Comparison of ENCODE assay signal across 8 cellular contexts in the genomic region with DNA sequence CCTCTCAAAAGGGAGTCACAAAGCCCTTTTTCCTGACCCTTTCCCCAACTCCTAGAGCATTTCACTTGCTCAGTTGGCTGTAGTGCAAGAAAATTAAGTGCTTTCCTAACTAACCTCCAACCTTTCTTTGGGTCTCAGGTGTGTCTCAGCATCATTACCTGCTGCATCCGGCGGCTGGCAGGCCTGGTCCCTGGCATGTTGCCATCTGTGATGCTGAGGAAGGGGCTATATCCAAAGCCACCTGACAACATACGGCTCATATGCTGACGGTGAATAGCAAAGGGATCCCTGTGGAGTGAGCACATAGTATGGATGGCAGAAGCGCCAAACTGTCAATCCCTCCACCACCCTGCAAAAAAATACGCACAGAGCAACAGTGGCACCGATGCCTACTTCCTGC. TPM values are rescaled to one million over a fixed set of nuclear protein-coding genes. Genes with fewer than 3 reads are reported as not detected.
DNase-seq lines count a peak whose midpoint lies in the region; ATAC-seq, FAIRE-seq and TF ChIP-seq lines count a peak whose summit lies in the region.

No MANE protein-coding gene starts in this region.

- H3K4me2 ChIP-seq in A549 = peak overlapping the region; percentile 88

- DNase-seq in A549 (ENCODE audit: low read depth in 1 of 2, low spot score in 1 of 2) = no peak
- DNase-seq in HTR-8/SVneo (ENCODE audit: insufficient read length, low spot score) = no peak
- DNase-seq in MCF 10A (ENCODE audit: unreplicated experiment) = no peak
- DNase-seq in NCI-H187 treated with DMSO at 0.1 percent for 48 hours (lab: John Stamatoyannopoulos, UW) = no peak
- DNase-seq in AG20443 (ENCODE audit: low spot score) = no peak

- ATAC-seq in A549 (no peak), GM21529 (IDR thresholded peaks at IDR 0.05; ENCODE audit: unreplicated experiment) (no peak), HG02885 (IDR thresholded peaks at IDR 0.05; ENCODE audit: poor library complexity, unreplicated experiment) (no peak)

- peaks cover 10% of the 10 kb centered on the region for H3K4me1 Mint-ChIP-seq in MCF 10A (ENCODE audit: insufficient read depth, unreplicated experiment)

- no peaks in the 10 kb centered on the region for H3K27me3 Mint-ChIP-seq in MCF 10A (ENCODE audit: insufficient read depth, unreplicated experiment)

- H3K9me3 Mint-ChIP-seq in MCF 10A (ENCODE audit: unreplicated experiment) = no peaks in the 10 kb centered on the region

- peak overlapping the region; percentile 97 to 98 for H3K27ac ChIP-seq in A549
- peak overlapping the region in 1 of 2 donors; percentile 98 for H3K27ac ChIP-seq in mucosa of rectum (ENCODE audit: low read depth in 2 of 2, low read length in 2 of 2)

- H3K9me3 ChIP-seq in A549 = no peaks in the 10 kb centered on the region
- no peaks in the 10 kb centered on the region for H3K9me3 ChIP-seq in mucosa of rectum (ENCODE audit: control insufficient read depth in 2 of 2, low read length in 2 of 2)

- H3K36me3 Mint-ChIP-seq in MCF 10A (ENCODE audit: insufficient read depth, unreplicated experiment) = peaks cover 47% of the 10 kb centered on the region

- peak overlapping the region; percentile 92 for H3K27ac Mint-ChIP-seq in MCF 10A (ENCODE audit: low read depth, unreplicated experiment)

- H3K9ac ChIP-seq in mucosa of rectum (ENCODE audit: low read depth in 1 of 2, low read length in 2 of 2) = peak overlapping the region; percentile 97 to 98

- POLR2A ChIA-PET in A549 (lab: Yijun Ruan, JAX) (interaction anchor here (0.8 to 4.4 kb wide), 11 partner anchors 12 to 138 kb away, joined by 3 to 118 read pairs (median 13); a partner anchor contains a TSS), MCF 10A (lab: Yijun Ruan, JAX) (interaction anchor here (1.1 to 4.5 kb wide), 11 partner anchors 8 to 146 kb away, joined by 3 to 119 read pairs (median 29); a partner anchor contains a TSS)

- TF ChIP-seq RAD21 in A549 (conservative IDR thresholded peaks at IDR 0.05 in 1 of 2, IDR thresholded peaks at IDR 0.05 in 1 of 2) = no peak

- no peak for TF ChIP-seq EP300 in A549 (IDR thresholded peaks at IDR 0.05)

- CTCF ChIA-PET in A549 (lab: Yijun Ruan, JAX) (interaction anchor here (0.7 to 13.7 kb wide), 16 partner anchors 8 to 198 kb away, joined by 3 to 670 read pairs (median 14); a partner anchor contains a TSS), MCF 10A (lab: Yijun Ruan, JAX) (interaction anchor here (0.6 to 5.6 kb wide), 15 partner anchors 9 to 139 kb away, joined by 3 to 174 read pairs (median 18); a partner anchor contains a TSS)

- no peaks in the 10 kb centered on the region for H3K27me3 ChIP-seq in mucosa of rectum (ENCODE audit: control insufficient read depth in 2 of 2, insufficient read depth in 2 of 2, low read length in 2 of 2)

- H3K4me1 ChIP-seq in A549 = peaks cover 21% of the 10 kb centered on the region
- peaks cover 13 to 15% of the 10 kb centered on the region in 2 donors for H3K4me1 ChIP-seq in mucosa of rectum (ENCODE audit: control insufficient read depth in 2 of 2, insufficient read depth in 2 of 2, low read length in 2 of 2)

- TF ChIP-seq POLR2A in A549 (IDR thresholded peaks at IDR 0.05; ENCODE audit: low read length) = 0 out of 2 replicates have a peak, but pooled peaks have one; percentile 10

- peak overlapping the region; percentile 98 for H3K4me3 ChIP-seq in A549
- H3K4me3 ChIP-seq in mucosa of rectum (ENCODE audit: low read length in 2 of 2) = peak overlapping the region; percentile 92 to 95

- H3K4me3 Mint-ChIP-seq in MCF 10A (ENCODE audit: unreplicated experiment) = peak overlapping the region; percentile 95

- FAIRE-seq in A549 (lab: Jason Lieb, UNC) = no peak
- FAIRE-seq in HTR-8/SVneo (lab: Jason Lieb, UNC) = peak; percentile 90

- peaks cover 43 to 48% of the 10 kb centered on the region in 2 donors for H3K36me3 ChIP-seq in mucosa of rectum (ENCODE audit: control insufficient read depth in 2 of 2, insufficient read depth in 2 of 2, low read length in 2 of 2)

- no TSS peak for BruUV-seq in MCF 10A (replicated peaks; lab: Mats Ljungman, UMichigan)

- intact Hi-C loops in MCF 10A (cut with micrococcal nuclease) = loop anchor here (2.0 kb wide), 1 partner anchor 135 kb away; no protein-coding TSS in a partner anchor

- TF ChIP-seq CTCF in A549 (IDR thresholded peaks at IDR 0.05) = no peak
- no peak for TF ChIP-seq CTCF in MCF 10A (IDR thresholded peaks at IDR 0.05; ENCODE audit: unreplicated experiment)

- WGBS in A549 (ENCODE audit: missing lambda C conversion rate) = 80% methylated on average over 7 of the region's 7 CpGs

TF ChIP-seq in A549, 52 proteins besides CTCF, POLR2A, EP300 and RAD21:
- no peak for TF ChIP-seq RNF2 (IDR thresholded peaks at IDR 0.05; ENCODE audit: borderline replicate concordance, low read depth)
- TF ChIP-seq RARB (CRISPR knock-in tag; IDR thresholded peaks at IDR 0.05) = no peak
- TF ChIP-seq BHLHE40 (IDR thresholded peaks at IDR 0.05; ENCODE audit: low read depth, low read length) = no peak
- no peak for TF ChIP-seq POLR2AphosphoS2 (conservative IDR thresholded peaks at IDR 0.05; ENCODE audit: low read length)
- TF ChIP-seq FOSB (CRISPR knock-in tag; IDR thresholded peaks at IDR 0.05) = no peak
- no peak for TF ChIP-seq ZC3H11A (IDR thresholded peaks at IDR 0.05)
- TF ChIP-seq CHD2 (IDR thresholded peaks at IDR 0.05; ENCODE audit: low read length, partially characterized antibody) = no peak
- TF ChIP-seq NFE2L2 (conservative IDR thresholded peaks at IDR 0.05; ENCODE audit: low read length) = no peak
- no peak for TF ChIP-seq CBX8 (IDR thresholded peaks at IDR 0.05)
- no peak for TF ChIP-seq TP53 (CRISPR knock-in tag; IDR thresholded peaks at IDR 0.05)
- no peak for TF ChIP-seq RCOR1 (IDR thresholded peaks at IDR 0.05; ENCODE audit: low read depth, low read length)
- TF ChIP-seq SMC3 (IDR thresholded peaks at IDR 0.05) = no peak
- no peak for TF ChIP-seq EHF (CRISPR knock-in tag; IDR thresholded peaks at IDR 0.05)
- TF ChIP-seq JUNB (IDR thresholded peaks at IDR 0.05) = no peak
- TF ChIP-seq, protein P1, sequence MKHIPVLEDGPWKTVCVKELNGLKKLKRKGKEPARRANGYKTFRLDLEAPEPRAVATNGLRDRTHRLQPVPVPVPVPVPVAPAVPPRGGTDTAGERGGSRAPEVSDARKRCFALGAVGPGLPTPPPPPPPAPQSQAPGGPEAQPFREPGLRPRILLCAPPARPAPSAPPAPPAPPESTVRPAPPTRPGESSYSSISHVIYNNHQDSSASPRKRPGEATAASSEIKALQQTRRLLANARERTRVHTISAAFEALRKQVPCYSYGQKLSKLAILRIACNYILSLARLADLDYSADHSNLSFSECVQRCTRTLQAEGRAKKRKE (CRISPR knock-in tag; IDR thresholded peaks at IDR 0.05; ENCODE audit: low read depth) = no peak
- TF ChIP-seq ZNF302 (CRISPR knock-in tag; IDR thresholded peaks at IDR 0.05) = no peak
- TF ChIP-seq ZFP36 (IDR thresholded peaks at IDR 0.05; ENCODE audit: borderline replicate concordance, partially characterized antibody) = no peak
- TF ChIP-seq GATA3 (IDR thresholded peaks at IDR 0.05; ENCODE audit: borderline replicate concordance) = no peak
- TF ChIP-seq CEBPB (IDR thresholded peaks at IDR 0.05) = no peak
- no peak for TF ChIP-seq ZSCAN20 (CRISPR knock-in tag; IDR thresholded peaks at IDR 0.05)

RNA-seq across cellular contexts. Expression of a gene that starts 1.2 kb away (rescaled TPM):
- polyA plus RNA-seq in A549 (2011; rRNA removed) (302 and 310 TPM in 2 replicates), A549 (2017; fragmentation: RNase III; extraction: RNeasy Plus Mini Kit Qiagen cat#74134 plus additional on column Dnase treatment) (269 to 305 TPM (median 295 TPM) in 3 replicates)
- polyA plus RNA-seq in A549 (2012; cell fraction: cytosol; rRNA removed) = 530 and 634 TPM in 2 replicates
- 414 and 425 TPM in 2 replicates for polyA plus RNA-seq in A549 (2012; cell fraction: nucleus; rRNA removed)
- 200 and 287 TPM in 2 replicates for polyA minus RNA-seq in A549 (2011; rRNA and poly(A)+ RNA removed)
- total RNA-seq in MCF 10A (2022) = 151 and 162 TPM in 2 replicates

RNA-seq across cellular contexts. Expression of a gene that starts 14.4 kb away (rescaled TPM):
- polyA plus RNA-seq in A549 (2011; rRNA removed) (205 and 391 TPM in 2 replicates), A549 (2017; fragmentation: RNase III; extraction: RNeasy Plus Mini Kit Qiagen cat#74134 plus additional on column Dnase treatment) (868 to 1,195 TPM (median 1,161 TPM) in 3 replicates)
- polyA plus RNA-seq in A549 (2012; cell fraction: cytosol; rRNA removed) = 584 and 643 TPM in 2 replicates
- polyA plus RNA-seq in A549 (2012; cell fraction: nucleus; rRNA removed) = 397 and 450 TPM in 2 replicates
- polyA minus RNA-seq in A549 (2011; rRNA and poly(A)+ RNA removed) = 256 and 300 TPM in 2 replicates
- 242 and 284 TPM in 2 replicates for total RNA-seq in MCF 10A (2022)

RNA-seq across cellular contexts. Expression of a gene that starts 20.6 kb away (rescaled TPM):
- 0.56 and 0.66 TPM in 2 replicates for polyA plus RNA-seq in A549 (2011; rRNA removed)
- polyA plus RNA-seq in A549 (2012; cell fraction: cytosol; rRNA removed) = 0.93 and 1.2 TPM in 2 replicates
- 9.8 and 10.8 TPM in 2 replicates for polyA plus RNA-seq in A549 (2012; cell fraction: nucleus; rRNA removed)
- 1.6 to 2.3 TPM (median 1.7 TPM) in 3 replicates for polyA plus RNA-seq in A549 (2017; fragmentation: RNase III; extraction: RNeasy Plus Mini Kit Qiagen cat#74134 plus additional on column Dnase treatment)
- polyA minus RNA-seq in A549 (2011; rRNA and poly(A)+ RNA removed) = 0.19 and 0.95 TPM in 2 replicates
- total RNA-seq in MCF 10A (2022) = 0.58 and 1.0 TPM in 2 replicates

RNA-seq across cellular contexts. Expression of a gene that starts 27.9 kb away (rescaled TPM):
- polyA plus RNA-seq in A549 (2011; rRNA removed) (78.8 and 95.0 TPM in 2 replicates), A549 (2017; fragmentation: RNase III; extraction: RNeasy Plus Mini Kit Qiagen cat#74134 plus additional on column Dnase treatment) (46.9 to 51.2 TPM (median 50.0 TPM) in 3 replicates)
- polyA plus RNA-seq in A549 (2012; cell fraction: cytosol; rRNA removed) = 156 and 169 TPM in 2 replicates
- polyA plus RNA-seq in A549 (2012; cell fraction: nucleus; rRNA removed) = 167 and 203 TPM in 2 replicates
- polyA minus RNA-seq in A549 (2011; rRNA and poly(A)+ RNA removed) = 38.6 and 42.1 TPM in 2 replicates
- 55.5 and 61.3 TPM in 2 replicates for total RNA-seq in MCF 10A (2022)

RNA-seq across cellular contexts. Expression of a gene that starts 37.6 kb away (rescaled TPM):
- not detected in 2 replicates for polyA plus RNA-seq in A549 (2011; rRNA removed)
- polyA plus RNA-seq in A549 (2012; cell fraction: cytosol; rRNA removed) = 0.01 TPM in 1 of 2 replicates, not detected in the other
- 0.04 TPM in 1 of 2 replicates, not detected in the other for polyA plus RNA-seq in A549 (2012; cell fraction: nucleus; rRNA removed)
- 0.03 TPM in 1 of 3 replicates, not detected in the others for polyA plus RNA-seq in A549 (2017; fragmentation: RNase III; extraction: RNeasy Plus Mini Kit Qiagen cat#74134 plus additional on column Dnase treatment)
- polyA minus RNA-seq in A549 (2011; rRNA and poly(A)+ RNA removed) = not detected in 2 replicates
- total RNA-seq in MCF 10A (2022) = not detected in 2 replicates
